9 cellular contexts compared by ENCODE assay signal in genomic region chr12:6551063-6551461, GRCh38. TPM values are rescaled to one million over a fixed set of nuclear protein-coding genes. Genes with fewer than 3 reads are reported as not detected.
DNase-seq lines count a peak whose midpoint lies in the region; ATAC-seq and TF ChIP-seq lines count a peak whose summit lies in the region.
"Had no signal": no experiment of that assay in that cellular context is flagged by ENCODE, and none has a peak within 500 bp of the region (broad histone marks: within the 10 kb centered on the region; RNA-seq: fewer than 3 reads in every experiment).

No MANE protein-coding gene starts in this region.

- H3K36me3 Mint-ChIP-seq in activated T-cell treated with anti-CD3 and anti-CD28 coated beads, Interleukin-2, amount 50 U/mL, for 24 hours (ENCODE audit: low read depth) = peaks cover 90% of the 10 kb centered on the region
- peaks cover 11% of the 10 kb centered on the region for H3K36me3 Mint-ChIP-seq in activated T-cell treated with anti-CD3 and anti-CD28 coated beads, Interleukin-2, amount 50 U/mL, for 4 hours (ENCODE audit: insufficient read depth)
- peaks cover 7% of the 10 kb centered on the region for H3K36me3 Mint-ChIP-seq in glutamatergic neuron (ENCODE audit: unreplicated experiment)

- TF ChIP-seq POLR2A in uterus (IDR thresholded peaks at IDR 0.05) = no peak

- no peaks in the 10 kb centered on the region for H3K9me3 Mint-ChIP-seq in activated T-cell treated with anti-CD3 and anti-CD28 coated beads, Interleukin-2, amount 50 U/mL, for 24 hours
- no peaks in the 10 kb centered on the region for H3K9me3 Mint-ChIP-seq in activated T-cell treated with anti-CD3 and anti-CD28 coated beads, Interleukin-2, amount 50 U/mL, for 4 hours
- H3K9me3 Mint-ChIP-seq in glutamatergic neuron (ENCODE audit: unreplicated experiment) = peaks cover 16% of the 10 kb centered on the region

- no peaks in the 10 kb centered on the region for H3K9me3 ChIP-seq in neutrophil
- no peaks in the 10 kb centered on the region for H3K9me3 ChIP-seq in uterus

- H3K27me3 ChIP-seq in neutrophil (no peaks in the 10 kb centered on the region), uterus (no peaks in the 10 kb centered on the region)

- TF ChIP-seq CTCF in glutamatergic neuron (IDR thresholded peaks at IDR 0.05; ENCODE audit: partially characterized antibody, unreplicated experiment) (no peak), neutrophil (IDR thresholded peaks at IDR 0.05) (no peak), uterus (IDR thresholded peaks at IDR 0.05) (no peak)

- no peak overlapping the region for H3K4me3 Mint-ChIP-seq in activated T-cell treated with anti-CD3 and anti-CD28 coated beads, Interleukin-2, amount 50 U/mL, for 24 hours
- no peak overlapping the region for H3K4me3 Mint-ChIP-seq in activated T-cell treated with anti-CD3 and anti-CD28 coated beads, Interleukin-2, amount 50 U/mL, for 4 hours
- peak overlapping the region; percentile 95 for H3K4me3 Mint-ChIP-seq in glutamatergic neuron (ENCODE audit: unreplicated experiment)
- H3K4me3 Mint-ChIP-seq: B cell had no signal

- DNase-seq in activated T-cell treated with anti-CD3 and anti-CD28 coated beads, Interleukin-2, amount 50 U/mL, for 24 hours = no peak
- no peak for DNase-seq in activated T-cell treated with anti-CD3 and anti-CD28 coated beads, Interleukin-2, amount 50 U/mL, for 4 hours
- DNase-seq in glutamatergic neuron = no peak
- peak in 1 of 2 donors; percentile 56 for DNase-seq in uterus
- no peak for DNase-seq in effector CD4-positive, alpha-beta T cell
- no peak for DNase-seq in stimulated activated naive CD4-positive, alpha-beta T cell treated with Interleukin-2 at 50 U/mL for 16 hours (lab: John Stamatoyannopoulos, UW)
- DNase-seq in LoVo (ENCODE audit: low spot score) = no peak

- H3K27ac Mint-ChIP-seq in activated T-cell treated with anti-CD3 and anti-CD28 coated beads, Interleukin-2, amount 50 U/mL, for 24 hours = peak overlapping the region; percentile 44
- H3K27ac Mint-ChIP-seq in glutamatergic neuron (ENCODE audit: unreplicated experiment) = peak overlapping the region; percentile 100
- H3K27ac Mint-ChIP-seq: B cell had no signal

- H3K4me3 ChIP-seq in neutrophil (ENCODE audit: low read depth in 1 of 2, low read length in 1 of 2) (peak overlapping the region; percentile 57 to 65), uterus (peak overlapping the region in 1 of 2 donors; percentile 2)

- H3K27ac ChIP-seq in neutrophil (peak overlapping the region; percentile 94), uterus (peak overlapping the region; percentile 87 to 93)

- H3K36me3 ChIP-seq in neutrophil (peaks cover 26% of the 10 kb centered on the region), uterus (no peaks in the 10 kb centered on the region)

- H3K4me1 Mint-ChIP-seq in activated T-cell treated with anti-CD3 and anti-CD28 coated beads, Interleukin-2, amount 50 U/mL, for 24 hours (ENCODE audit: low read depth) = peaks cover 40% of the 10 kb centered on the region
- peaks cover 33% of the 10 kb centered on the region for H3K4me1 Mint-ChIP-seq in activated T-cell treated with anti-CD3 and anti-CD28 coated beads, Interleukin-2, amount 50 U/mL, for 4 hours (ENCODE audit: low read depth)
- H3K4me1 Mint-ChIP-seq in glutamatergic neuron (ENCODE audit: low read depth, unreplicated experiment) = peaks cover 29% of the 10 kb centered on the region

- H3K4me1 ChIP-seq in neutrophil (ENCODE audit: control insufficient read depth in 1 of 2, insufficient read depth in 1 of 2, low read depth in 1 of 2, low read length in 1 of 2) (peaks cover 76 to 82% of the 10 kb centered on the region in 2 experiments), uterus (peaks cover 24 to 54% of the 10 kb centered on the region in 2 donors)

- intact Hi-C loops in uterus (cut with DNase I; ENCODE audit: low total_unique reads) = no loop called here

- no peaks in the 10 kb centered on the region for H3K27me3 Mint-ChIP-seq in activated T-cell treated with anti-CD3 and anti-CD28 coated beads, Interleukin-2, amount 50 U/mL, for 24 hours
- no peaks in the 10 kb centered on the region for H3K27me3 Mint-ChIP-seq in activated T-cell treated with anti-CD3 and anti-CD28 coated beads, Interleukin-2, amount 50 U/mL, for 4 hours (ENCODE audit: low read depth)
- H3K27me3 Mint-ChIP-seq in glutamatergic neuron (ENCODE audit: unreplicated experiment) = peaks cover 22% of the 10 kb centered on the region
- H3K27me3 Mint-ChIP-seq: B cell had no signal

- ATAC-seq in activated T-cell treated with anti-CD3 and anti-CD28 coated beads, Interleukin-2, amount 50 U/mL, for 4 hours = no peak

RNA-seq across cellular contexts. Expression of gene IFFO1, which starts 4.8 kb away (rescaled TPM):
- 10 to 100 TPM in 1 of 3 donors, 1 to 10 TPM in 2; 8.5 to 10.2 (median 9.8) TPM for total RNA-seq in activated T-cell treated with anti-CD3 and anti-CD28 coated beads, Interleukin-2, amount 50 U/mL, for 4 hours
- 50.3 TPM for total RNA-seq in glutamatergic neuron (ENCODE audit: unreplicated experiment)
- total RNA-seq in uterus = 10 to 100 TPM; 17.1 to 50.6 (median 32.8) TPM

RNA-seq across cellular contexts. Expression of gene GAPDH, which starts 16.7 kb away (rescaled TPM):
- 1,000 to 10,000 TPM; 4,635 to 5,387 (median 5,019) TPM for total RNA-seq in activated T-cell treated with anti-CD3 and anti-CD28 coated beads, Interleukin-2, amount 50 U/mL, for 4 hours
- total RNA-seq in glutamatergic neuron (ENCODE audit: unreplicated experiment) (2,124 TPM), uterus (1,000 to 10,000 TPM in 2 of 4 donors, 100 to 1,000 TPM in 2; 962 to 1,122 (median 1,020) TPM)

RNA-seq across cellular contexts. Expression of gene NOP2, which starts 17.0 kb away (rescaled TPM):
- 100 to 1,000 TPM; 267 to 300 (median 270) TPM for total RNA-seq in activated T-cell treated with anti-CD3 and anti-CD28 coated beads, Interleukin-2, amount 50 U/mL, for 4 hours
- total RNA-seq in glutamatergic neuron (ENCODE audit: unreplicated experiment) (53.5 TPM), uterus (10 to 100 TPM in 2 of 4 donors, 1 to 10 TPM in 2; 4.1 to 47.6 (median 10.1) TPM)

RNA-seq across cellular contexts. Expression of gene CHD4, which starts 56.1 kb away (rescaled TPM):
- total RNA-seq in activated T-cell treated with anti-CD3 and anti-CD28 coated beads, Interleukin-2, amount 50 U/mL, for 4 hours = 100 to 1,000 TPM; 311 to 336 (median 332) TPM
- 957 TPM for total RNA-seq in glutamatergic neuron (ENCODE audit: unreplicated experiment)
- 100 to 1,000 TPM in 3 of 4 donors, 10 to 100 TPM in 1; 99.4 to 323 (median 247) TPM for total RNA-seq in uterus

RNA-seq across cellular contexts. Expression of gene NCAPD2, which starts 57.2 kb away (rescaled TPM):
- total RNA-seq in activated T-cell treated with anti-CD3 and anti-CD28 coated beads, Interleukin-2, amount 50 U/mL, for 4 hours = 10 to 100 TPM; 29.8 to 36.1 (median 32.9) TPM
- 29.3 TPM for total RNA-seq in glutamatergic neuron (ENCODE audit: unreplicated experiment)
- 100 to 1,000 TPM in 1 of 4 donors, 10 to 100 TPM in 2, 1 to 10 TPM in 1; 2.8 to 145 (median 19.3) TPM for total RNA-seq in uterus
